Comparison of ENCODE assay signal across 9 cellular contexts in genomic region chr19:38734426-38735256, GRCh38. TPM values are rescaled to one million over a fixed set of nuclear protein-coding genes. Genes with fewer than 3 reads are reported as not detected.
DNase-seq lines count a peak whose midpoint lies in the region; ATAC-seq and TF ChIP-seq lines count a peak whose summit lies in the region.
"Had no signal": no experiment of that assay in that cellular context is flagged by ENCODE, and none has a peak within 500 bp of the region (broad histone marks: within the 10 kb centered on the region; RNA-seq: fewer than 3 reads in every experiment).

No MANE protein-coding gene starts in this region.

- H3K4me3 Mint-ChIP-seq in activated T-cell treated with anti-CD3 and anti-CD28 coated beads, Interleukin-2, amount 50 U/mL, for 72 hours, result peak overlapping the region; percentile 79 to 90

- H3K4me3 ChIP-seq in GM06990 (replicated peaks; ENCODE audit: low read depth, low read length) (peak overlapping the region; percentile 63), right atrium auricular region (no peak overlapping the region), smooth muscle cell (no peak overlapping the region)
- H3K4me3 ChIP-seq: SK-N-MC had no signal

- no peaks in the 10 kb centered on the region for H3K27me3 ChIP-seq in GM06990 (replicated peaks; ENCODE audit: control insufficient read depth, insufficient read depth, low read length)
- H3K27me3 ChIP-seq in right atrium auricular region, result no peaks in the 10 kb centered on the region
- H3K27me3 ChIP-seq in smooth muscle cell (ENCODE audit: low read depth), result no peaks in the 10 kb centered on the region

- WGBS in smooth muscle cell (ENCODE audit: low lambda C conversion rate), result 68% methylated on average over 12 of the region's 13 CpGs

- no peak for TF ChIP-seq CTCF in GM06990 (IDR thresholded peaks at IDR 0.05; ENCODE audit: insufficient read depth, low read length, poor library complexity, severe bottlenecking)
- no peak for TF ChIP-seq CTCF in right atrium auricular region (IDR thresholded peaks at IDR 0.05)
- no peak for TF ChIP-seq CTCF in smooth muscle cell (IDR thresholded peaks at IDR 0.05; ENCODE audit: borderline replicate concordance, insufficient read depth, poor library complexity, severe bottlenecking)
- no peak for TF ChIP-seq CTCF in GM13976 (IDR thresholded peaks at IDR 0.05; ENCODE audit: borderline replicate concordance, control extremely low read depth, extremely low read depth, insufficient read depth, missing control alignments)

- peaks cover 32% of the 10 kb centered on the region for H3F3A ChIP-seq in smooth muscle cell (ENCODE audit: low read depth)

- H3K9me3 Mint-ChIP-seq in activated T-cell treated with anti-CD3 and anti-CD28 coated beads, Interleukin-2, amount 50 U/mL, for 72 hours, result no peaks in the 10 kb centered on the region

- ATAC-seq in activated T-cell treated with anti-CD3 and anti-CD28 coated beads, Interleukin-2, amount 50 U/mL, for 72 hours (replicated peaks in 1 of 2), result peak; percentile 10 to 31

- no peaks in the 10 kb centered on the region for H3K79me2 ChIP-seq in smooth muscle cell (ENCODE audit: low read depth)

- H3K4me2 ChIP-seq in smooth muscle cell, result peak overlapping the region; percentile 14

- H3K27ac Mint-ChIP-seq in activated T-cell treated with anti-CD3 and anti-CD28 coated beads, Interleukin-2, amount 50 U/mL, for 72 hours, result peak overlapping the region; percentile 93

- H3K4me1 ChIP-seq in right atrium auricular region, result peaks cover 0 to 47% of the 10 kb centered on the region in 2 donors
- H3K4me1 ChIP-seq in smooth muscle cell (ENCODE audit: low read depth), result no peaks in the 10 kb centered on the region

- H3K27me3 Mint-ChIP-seq in activated T-cell treated with anti-CD3 and anti-CD28 coated beads, Interleukin-2, amount 50 U/mL, for 72 hours (ENCODE audit: low read depth), result peaks cover 8% of the 10 kb centered on the region

- peaks cover 5% of the 10 kb centered on the region for H3K36me3 ChIP-seq in GM06990 (ENCODE audit: control insufficient read depth, insufficient read depth, low read length)
- H3K36me3 ChIP-seq in right atrium auricular region, result peaks cover 18% of the 10 kb centered on the region
- H3K36me3 ChIP-seq in smooth muscle cell (ENCODE audit: low read depth), result no peaks in the 10 kb centered on the region

- H3K4me1 Mint-ChIP-seq in activated T-cell treated with anti-CD3 and anti-CD28 coated beads, Interleukin-2, amount 50 U/mL, for 72 hours (ENCODE audit: low read depth), result peaks cover 40% of the 10 kb centered on the region

- no peak overlapping the region for H3K9ac ChIP-seq in smooth muscle cell (ENCODE audit: low read depth)

- in situ Hi-C loops in GM13976 (cut with MboI; ENCODE audit: low sequenced_read_pairs, unreplicated experiment), result no loop called here

- peaks cover 6% of the 10 kb centered on the region for H4K20me1 ChIP-seq in smooth muscle cell (ENCODE audit: low read depth)

- H3K27ac ChIP-seq in right atrium auricular region, result peak overlapping the region; percentile 63 to 71
- H3K27ac ChIP-seq in smooth muscle cell (ENCODE audit: low read depth), result peak overlapping the region; percentile 55
- H3K27ac ChIP-seq: SK-N-MC had no signal

- no peak overlapping the region for H2AFZ ChIP-seq in smooth muscle cell (ENCODE audit: low read depth)

- DNase-seq in GM06990 (ENCODE audit: extremely low read depth, insufficient read length) (peak; percentile 63), LHCN-M2 (ENCODE audit: low read depth) (peak; percentile 66), right atrium auricular region (ENCODE audit: low spot score) (no peak), smooth muscle cell (lab: John Stamatoyannopoulos, UW; ENCODE audit: unreplicated experiment) (no peak), DMS114 treated with DMSO at 0.1 percent for 48 hours (lab: John Stamatoyannopoulos, UW; ENCODE audit: unreplicated experiment) (no peak), amniotic stem cell (lab: John Stamatoyannopoulos, UW) (no peak), GM13976 (ENCODE audit: low spot score) (no peak)
- peak; percentile 34 to 47 for DNase-seq in activated T-cell treated with anti-CD3 and anti-CD28 coated beads, Interleukin-2, amount 50 U/mL, for 72 hours

- peaks cover 0 to 4% of the 10 kb centered on the region in 2 donors for H3K36me3 Mint-ChIP-seq in activated T-cell treated with anti-CD3 and anti-CD28 coated beads, Interleukin-2, amount 50 U/mL, for 72 hours (ENCODE audit: insufficient read depth in 2 of 2)

- H3K9me3 ChIP-seq in right atrium auricular region, result no peaks in the 10 kb centered on the region
- no peaks in the 10 kb centered on the region for H3K9me3 ChIP-seq in smooth muscle cell (replicated peaks; ENCODE audit: low read depth)

RNA-seq across cellular contexts. Expression of gene CAPN12, which starts 9.6 kb away (rescaled TPM):
- total RNA-seq in LHCN-M2 (2014; rRNA removed) (not detected in 2 replicates), right atrium auricular region (under 1 TPM; 0.74 to 0.90 TPM), smooth muscle cell (3.2 and 5.5 TPM in 2 replicates)
- 0.09 TPM for polyA plus RNA-seq in LHCN-M2 (2012)
- 10 to 100 TPM in 1 of 2 donors, 1 to 10 TPM in 1; 8.3 to 15.2 TPM for total RNA-seq in activated T-cell treated with anti-CD3 and anti-CD28 coated beads, Interleukin-2, amount 50 U/mL, for 72 hours
- polyA plus RNA-seq in smooth muscle cell, result 1.4 and 6.5 TPM in 2 replicates

RNA-seq across cellular contexts. Expression of gene LGALS7, which starts 38.7 kb away (rescaled TPM):
- total RNA-seq in LHCN-M2 (2014; rRNA removed) (not detected in 2 replicates), right atrium auricular region (not detected), smooth muscle cell (not detected in 2 replicates)
- polyA plus RNA-seq in LHCN-M2 (2012), result not detected
- not detected for total RNA-seq in activated T-cell treated with anti-CD3 and anti-CD28 coated beads, Interleukin-2, amount 50 U/mL, for 72 hours
- polyA plus RNA-seq in smooth muscle cell, result 3.4 TPM in 1 of 2 replicates, not detected in the other

RNA-seq across cellular contexts. Expression of gene LGALS7B, which starts 54.4 kb away (rescaled TPM):
- not detected in 2 replicates for total RNA-seq in LHCN-M2 (2014; rRNA removed)
- not detected for polyA plus RNA-seq in LHCN-M2 (2012)
- not detected for total RNA-seq in activated T-cell treated with anti-CD3 and anti-CD28 coated beads, Interleukin-2, amount 50 U/mL, for 72 hours
- total RNA-seq in right atrium auricular region, result 1 to 10 TPM in 1 of 2 donors, not detected in 1; 1.8 TPM
- 3.0 TPM in 1 of 2 replicates, not detected in the other for total RNA-seq in smooth muscle cell
- polyA plus RNA-seq in smooth muscle cell, result 0.56 TPM in 1 of 2 replicates, not detected in the other

Comparison
In these comparisons a context has a peak if more than half of its experiments do, and no peak if none do; other contexts are left out.
1. DNase-seq: peak in GM06990 (single experiment), LHCN-M2 (single experiment) and activated T-cell treated with anti-CD3 and anti-CD28 coated beads, Interleukin-2, amount 50 U/mL, for 72 hours (2 of 2); none in right atrium auricular region (single experiment), smooth muscle cell (single experiment), DMS114 treated with DMSO at 0.1 percent for 48 hours (single experiment), amniotic stem cell (single experiment) and GM13976 (single experiment).